In genomic region chr11:2173150-2173693, GRCh38 we compare ENCODE assay signal across 11 cellular contexts. TPM values are rescaled to one million over a fixed set of nuclear protein-coding genes. Genes with fewer than 3 reads are reported as not detected.
A peak's percentile ranks its signal among the peaks of the same experiment; 100 is the strongest.
DNase-seq lines count a peak whose midpoint lies in the region; ATAC-seq and TF ChIP-seq lines count a peak whose summit lies in the region.
"Had no signal": no experiment of that assay in that cellular context is flagged by ENCODE, and none has a peak within 500 bp of the region (broad histone marks: within the 10 kb centered on the region; RNA-seq: fewer than 3 reads in every experiment).

No MANE protein-coding gene starts in this region.

- no peak overlapping the region for H2BK120ac ChIP-seq in mesendoderm (ENCODE audit: low read depth, low read length)

- no peak overlapping the region for H3K4me3 ChIP-seq in DND-41 (ENCODE audit: low read depth in 1 of 2, low read length in 2 of 2)
- H3K4me3 ChIP-seq in astrocyte of the spinal cord (ENCODE audit: low read depth, low read length): no peak overlapping the region
- H3K4me3 ChIP-seq in mesendoderm (ENCODE audit: low read length): no peak overlapping the region
- H3K4me3 ChIP-seq: spleen had no signal

- no peak overlapping the region for H2AFZ ChIP-seq in DND-41 (ENCODE audit: low read depth, low read length)

- H3K56ac ChIP-seq in mesendoderm (ENCODE audit: low read length): no peak overlapping the region

- DNase-seq in DND-41: peak; percentile 36
- peak; percentile 47 for DNase-seq in HEK293T (ENCODE audit: extremely low spot score)
- DNase-seq in astrocyte of the spinal cord (ENCODE audit: low read depth, low spot score): no peak
- peak; percentile 28 for DNase-seq in mesendoderm
- no peak for DNase-seq in SW480 (ENCODE audit: low spot score)
- DNase-seq in NCI-H146 treated with DMSO at 0.1 percent for 48 hours (lab: John Stamatoyannopoulos, UW; ENCODE audit: unreplicated experiment): no peak
- no peak for DNase-seq in NCI-H345 (lab: John Stamatoyannopoulos, UW)
- DNase-seq: activated naive CD4-positive, alpha-beta T cell; NCI-H1694; spleen had no signal

- H4K20me1 ChIP-seq in DND-41 (ENCODE audit: insufficient read depth, low read length): no peaks in the 10 kb centered on the region; the same call in 1 of the 2 replicates

- in situ Hi-C loops in astrocyte of the spinal cord (cut with HindIII; ENCODE audit: low sequenced_read_pairs): no loop called here

- TF ChIP-seq CTCF in DND-41 (IDR thresholded peaks at IDR 0.05; ENCODE audit: borderline replicate concordance, extremely low read depth, low read length, poor library complexity, severe bottlenecking): peak; percentile 69
- TF ChIP-seq CTCF in astrocyte of the spinal cord (IDR thresholded peaks at IDR 0.05; ENCODE audit: low read depth, low read length): peak; percentile 61

- H3K27me3 ChIP-seq in DND-41 (ENCODE audit: insufficient read depth, low read length, poor library complexity) (no peaks in the 10 kb centered on the region), mesendoderm (ENCODE audit: insufficient read depth, low read length, poor library complexity) (no peaks in the 10 kb centered on the region)

- no peak overlapping the region for H2BK15ac ChIP-seq in mesendoderm (replicated peaks; ENCODE audit: low read depth)

- no peak overlapping the region for H3K23ac ChIP-seq in mesendoderm (ENCODE audit: low read length)

- H3K27ac ChIP-seq in DND-41 (ENCODE audit: low read length): no peak overlapping the region
- H3K27ac ChIP-seq in mesendoderm (ENCODE audit: low read depth, low read length): no peak overlapping the region
- H3K27ac ChIP-seq: spleen had no signal

- H3K4me2 ChIP-seq in DND-41 (ENCODE audit: insufficient read depth, low read length): no peak overlapping the region
- H3K4me2 ChIP-seq in mesendoderm (ENCODE audit: low read length): no peak overlapping the region

- no peak overlapping the region for H2BK5ac ChIP-seq in mesendoderm (ENCODE audit: low read length)

- no peak overlapping the region for H4K5ac ChIP-seq in mesendoderm (ENCODE audit: low read length)

- no peaks in the 10 kb centered on the region for H3K79me1 ChIP-seq in mesendoderm (ENCODE audit: low read length)

- H3K36me3 ChIP-seq in DND-41 (ENCODE audit: insufficient read depth, low read length) (no peaks in the 10 kb centered on the region), mesendoderm (ENCODE audit: control insufficient read depth, insufficient read depth, low read length) (no peaks in the 10 kb centered on the region)
- H3K36me3 ChIP-seq: spleen had no signal

- CTCF ChIA-PET in HEK293T (lab: Yijun Ruan, JAX): interaction anchor here (0.9 kb wide), 1 partner anchor 17 kb away, joined by 4 read pairs; no protein-coding TSS in a partner anchor

- ATAC-seq in DND-41 (ENCODE audit: insufficient read depth, low read depth): peak; percentile 68
- ATAC-seq in HG03108 (IDR thresholded peaks at IDR 0.05; ENCODE audit: unreplicated experiment): no peak

- H3K4me1 ChIP-seq in DND-41 (ENCODE audit: insufficient read depth, low read length): no peaks in the 10 kb centered on the region
- no peaks in the 10 kb centered on the region for H3K4me1 ChIP-seq in mesendoderm (ENCODE audit: control insufficient read depth, low read depth, low read length)
- H3K4me1 ChIP-seq: spleen had no signal

- POLR2A ChIA-PET in HEK293T (lab: Yijun Ruan, JAX): no interaction called here

- no peak overlapping the region for H2AK5ac ChIP-seq in mesendoderm (ENCODE audit: low read length)

- no peak overlapping the region for H3K4ac ChIP-seq in mesendoderm (ENCODE audit: low read depth, low read length)

- H3K18ac ChIP-seq in mesendoderm (ENCODE audit: low read length): no peak overlapping the region

- no peak overlapping the region for H3K9ac ChIP-seq in DND-41 (ENCODE audit: low read depth, low read length)
- no peak overlapping the region for H3K9ac ChIP-seq in mesendoderm (ENCODE audit: low read length)

- H3K79me2 ChIP-seq in DND-41 (ENCODE audit: insufficient read depth, low read length) (no peaks in the 10 kb centered on the region), mesendoderm (ENCODE audit: control insufficient read depth, insufficient read depth, low read length) (no peaks in the 10 kb centered on the region)

- H4K8ac ChIP-seq in mesendoderm (ENCODE audit: low read depth, low read length): no peak overlapping the region

- no CpG with 5 or more reads among the region's 16 CpGs for WGBS in mesendoderm (ENCODE audit: extremely low coverage, insufficient coverage, low lambda C conversion rate)

- H3K9me3 ChIP-seq in DND-41 (ENCODE audit: insufficient read depth, low read length, severe bottlenecking): no peaks in the 10 kb centered on the region
- H3K9me3 ChIP-seq: spleen had no signal

TF ChIP-seq in HEK293T, 16 proteins besides CTCF, POLR2A, EP300 and RAD21:
- no peak for TF ChIP-seq SUZ12 (IDR thresholded peaks at IDR 0.05)
- no peak for TF ChIP-seq NFRKB (IDR thresholded peaks at IDR 0.05)
- TF ChIP-seq TARDBP (IDR thresholded peaks at IDR 0.05): no peak
- TF ChIP-seq L3MBTL2 (conservative IDR thresholded peaks at IDR 0.05): no peak
- no peak for TF ChIP-seq HDGF (IDR thresholded peaks at IDR 0.05; ENCODE audit: borderline replicate concordance)

RNA-seq across cellular contexts. Expression of gene TH, which starts 1.6 kb away (rescaled TPM):
- polyA plus RNA-seq in mesendoderm (2013, experiment 1 of 2): 0.07 TPM
- polyA plus RNA-seq in mesendoderm (2013, experiment 2 of 2): 0.20 TPM

RNA-seq across cellular contexts. Expression of gene INS, which starts 12.2 kb away (rescaled TPM):
- not detected for polyA plus RNA-seq in mesendoderm (2013, experiment 1 of 2)
- not detected for polyA plus RNA-seq in mesendoderm (2013, experiment 2 of 2)

RNA-seq across cellular contexts. Expression of gene IGF2, which starts 34.0 kb away (rescaled TPM):
- polyA plus RNA-seq in mesendoderm (2013, experiment 1 of 2): 0.28 TPM
- 0.29 TPM for polyA plus RNA-seq in mesendoderm (2013, experiment 2 of 2)

Comparison
In these comparisons a context has a peak if more than half of its experiments do, and no peak if none do; other contexts are left out.
1. DNase-seq: peak in DND-41 (single experiment), HEK293T (single experiment) and mesendoderm (single experiment); none in astrocyte of the spinal cord (single experiment), SW480 (single experiment), NCI-H146 treated with DMSO at 0.1 percent for 48 hours (single experiment) and NCI-H345 (single experiment).